18 cellular contexts compared by ENCODE assay signal in the genomic region with DNA sequence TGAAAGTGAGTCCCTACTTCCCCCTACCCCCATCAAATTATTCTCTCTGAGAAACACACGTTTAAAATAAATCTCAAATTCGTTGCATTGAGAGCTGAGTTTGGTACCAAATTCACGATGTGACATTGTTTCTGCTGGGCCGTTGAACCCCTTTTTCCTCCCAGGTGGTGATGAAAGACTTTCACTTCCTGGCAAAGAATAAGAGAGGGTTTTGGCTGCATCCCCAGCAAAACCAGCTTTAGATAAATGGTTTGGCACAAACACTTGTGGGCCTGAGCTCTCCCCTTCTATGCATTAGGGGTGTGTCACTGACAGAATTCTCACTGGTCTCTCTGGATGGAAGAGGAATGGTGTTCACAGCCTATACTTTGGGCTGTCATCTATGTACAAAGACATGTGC. TPM values are rescaled to one million over a fixed set of nuclear protein-coding genes. Genes with fewer than 3 reads are reported as not detected.
DNase-seq lines count a peak whose midpoint lies in the region; ATAC-seq, FAIRE-seq and TF ChIP-seq lines count a peak whose summit lies in the region.
"Had no signal": no experiment of that assay in that cellular context is flagged by ENCODE, and none has a peak within 500 bp of the region (broad histone marks: within the 10 kb centered on the region; RNA-seq: fewer than 3 reads in every experiment).

No MANE protein-coding gene starts in this region.

- H3K27ac Mint-ChIP-seq in activated CD8-positive, alpha-beta T cell treated with anti-CD3 and anti-CD28 coated beads for 36 hours: peak overlapping the region; percentile 2
- H3K27ac Mint-ChIP-seq in activated CD8-positive, alpha-beta T cell treated with anti-CD3 and anti-CD28 coated beads, Interleukin-2, amount 10 ng/mL, durations not matched to agents 7 days and 5 days: no peak overlapping the region
- H3K27ac Mint-ChIP-seq in naive thymus-derived CD8-positive, alpha-beta T cell: peak overlapping the region in 9 of 10 donors; percentile 6 to 78 (median 57)
- H3K27ac Mint-ChIP-seq in T-helper 17 cell: no peak overlapping the region

- H3K4me1 Mint-ChIP-seq in activated CD8-positive, alpha-beta T cell treated with anti-CD3 and anti-CD28 coated beads for 36 hours (ENCODE audit: low read depth): peaks cover 41% of the 10 kb centered on the region
- peaks cover 20% of the 10 kb centered on the region for H3K4me1 Mint-ChIP-seq in activated CD8-positive, alpha-beta T cell treated with anti-CD3 and anti-CD28 coated beads, Interleukin-2, amount 10 ng/mL, durations not matched to agents 7 days and 5 days (ENCODE audit: low read depth)
- peaks cover 32 to 62% (median 55%) of the 10 kb centered on the region in 4 donors for H3K4me1 Mint-ChIP-seq in naive thymus-derived CD8-positive, alpha-beta T cell
- peaks cover 12% of the 10 kb centered on the region for H3K4me1 Mint-ChIP-seq in T-helper 17 cell

- no peak overlapping the region for H3K4me3 ChIP-seq in OCI-LY1 (ENCODE audit: low read depth, low read length, poor library complexity, severe bottlenecking)
- H3K4me3 ChIP-seq: HAP-1 had no signal

- DNase-seq in activated CD8-positive, alpha-beta T cell treated with anti-CD3 and anti-CD28 coated beads for 36 hours: no peak
- no peak for DNase-seq in activated CD8-positive, alpha-beta T cell treated with anti-CD3 and anti-CD28 coated beads, Interleukin-2, amount 10 ng/mL, durations not matched to agents 7 days and 5 days
- DNase-seq in GM12892 (ENCODE audit: insufficient read length) (no peak), GM19239 (ENCODE audit: insufficient read length, low spot score) (no peak), SW 1271 (lab: John Stamatoyannopoulos, UW) (no peak), T-helper 17 cell (no peak)
- DNase-seq in naive thymus-derived CD8-positive, alpha-beta T cell: no peak
- DNase-seq: 8988T, DMS153, NCI-H1436, NCI-H2029 treated with DMSO at 0.1 percent for 48 hours, NCI-H2171 treated with DMSO at 0.1 percent for 48 hours, NCI-H446 treated with DMSO at 0.1 percent for 48 hours had no signal

- no peaks in the 10 kb centered on the region for H3K9me2 ChIP-seq in OCI-LY1 (ENCODE audit: low read depth, low read length)

- FAIRE-seq in GM12892 (lab: Jason Lieb, UNC) (peak; percentile 70), GM19239 (lab: Jason Lieb, UNC) (no peak)

- H3K9me3 ChIP-seq in OCI-LY1 (ENCODE audit: low read length) (no peaks in the 10 kb centered on the region), T-helper 17 cell (ENCODE audit: control insufficient read depth, low read length, poor library complexity, severe bottlenecking) (no peaks in the 10 kb centered on the region)
- H3K9me3 ChIP-seq: HAP-1 had no signal

- H3K9me3 Mint-ChIP-seq in activated CD8-positive, alpha-beta T cell treated with anti-CD3 and anti-CD28 coated beads for 36 hours: no peaks in the 10 kb centered on the region
- no peaks in the 10 kb centered on the region for H3K9me3 Mint-ChIP-seq in activated CD8-positive, alpha-beta T cell treated with anti-CD3 and anti-CD28 coated beads, Interleukin-2, amount 10 ng/mL, durations not matched to agents 7 days and 5 days (ENCODE audit: insufficient read depth)
- H3K9me3 Mint-ChIP-seq in naive thymus-derived CD8-positive, alpha-beta T cell: peaks cover 0 to 12% (median 0%) of the 10 kb centered on the region in 9 donors

- no peak overlapping the region for H3K9ac ChIP-seq in OCI-LY1 (ENCODE audit: low read length)

- intact Hi-C loops in activated CD8-positive, alpha-beta T cell treated with anti-CD3 and anti-CD28 coated beads for 36 hours (cut with micrococcal nuclease): loop anchor here (10.0 kb wide), 1 partner anchor 281 kb away; no protein-coding TSS in a partner anchor

- H3K27me3 ChIP-seq in OCI-LY1 (ENCODE audit: insufficient read depth, low read length): no peaks in the 10 kb centered on the region

- no peaks in the 10 kb centered on the region; the same call in 1 of the 2 replicates for H3F3A ChIP-seq in OCI-LY1 (ENCODE audit: insufficient read depth, low read length)

- H2AFZ ChIP-seq in OCI-LY1 (ENCODE audit: low read length): no peak overlapping the region

- H4K20me1 ChIP-seq in OCI-LY1 (ENCODE audit: insufficient read depth, low read length): no peaks in the 10 kb centered on the region

- no peaks in the 10 kb centered on the region for H3K36me3 ChIP-seq in OCI-LY1 (ENCODE audit: insufficient read depth, low read length)
- H3K36me3 ChIP-seq: HAP-1 had no signal

- TF ChIP-seq POLR2A in GM12892 (IDR thresholded peaks at IDR 0.05; ENCODE audit: low read depth, low read length): no peak

- peaks cover 84% of the 10 kb centered on the region for H3K4me1 ChIP-seq in OCI-LY1 (ENCODE audit: insufficient read depth, low read length, severe bottlenecking)
- H3K4me1 ChIP-seq: HAP-1 had no signal

- H3K27me3 Mint-ChIP-seq in activated CD8-positive, alpha-beta T cell treated with anti-CD3 and anti-CD28 coated beads for 36 hours: peaks cover 5% of the 10 kb centered on the region
- peaks cover 8% of the 10 kb centered on the region for H3K27me3 Mint-ChIP-seq in activated CD8-positive, alpha-beta T cell treated with anti-CD3 and anti-CD28 coated beads, Interleukin-2, amount 10 ng/mL, durations not matched to agents 7 days and 5 days (ENCODE audit: low read depth)
- H3K27me3 Mint-ChIP-seq in naive thymus-derived CD8-positive, alpha-beta T cell: peaks cover 0 to 5% (median 0%) of the 10 kb centered on the region in 5 donors
- peaks cover 66% of the 10 kb centered on the region for H3K27me3 Mint-ChIP-seq in T-helper 17 cell

- TF ChIP-seq CTCF in activated CD8-positive, alpha-beta T cell treated with anti-CD3 and anti-CD28 coated beads for 36 hours (IDR thresholded peaks at IDR 0.05): no peak
- no peak for TF ChIP-seq CTCF in OCI-LY1 (IDR thresholded peaks at IDR 0.05; ENCODE audit: low read length)

- no peak overlapping the region for H3K4me3 Mint-ChIP-seq in activated CD8-positive, alpha-beta T cell treated with anti-CD3 and anti-CD28 coated beads for 36 hours
- no peak overlapping the region for H3K4me3 Mint-ChIP-seq in activated CD8-positive, alpha-beta T cell treated with anti-CD3 and anti-CD28 coated beads, Interleukin-2, amount 10 ng/mL, durations not matched to agents 7 days and 5 days
- H3K4me3 Mint-ChIP-seq in naive thymus-derived CD8-positive, alpha-beta T cell: peak overlapping the region in 6 of 10 donors; percentile 4 to 62 (median 38)
- H3K4me3 Mint-ChIP-seq in T-helper 17 cell: no peak overlapping the region

- H3K36me3 Mint-ChIP-seq in activated CD8-positive, alpha-beta T cell treated with anti-CD3 and anti-CD28 coated beads for 36 hours (ENCODE audit: low read depth): no peaks in the 10 kb centered on the region
- H3K36me3 Mint-ChIP-seq in activated CD8-positive, alpha-beta T cell treated with anti-CD3 and anti-CD28 coated beads, Interleukin-2, amount 10 ng/mL, durations not matched to agents 7 days and 5 days (ENCODE audit: low read depth): no peaks in the 10 kb centered on the region
- H3K36me3 Mint-ChIP-seq in naive thymus-derived CD8-positive, alpha-beta T cell: no peaks in the 10 kb centered on the region
- H3K36me3 Mint-ChIP-seq in T-helper 17 cell (ENCODE audit: low read depth): peaks cover 4% of the 10 kb centered on the region

- ATAC-seq in activated CD8-positive, alpha-beta T cell treated with anti-CD3 and anti-CD28 coated beads for 36 hours: no peak
- ATAC-seq in activated CD8-positive, alpha-beta T cell treated with anti-CD3 and anti-CD28 coated beads, Interleukin-2, amount 10 ng/mL, durations not matched to agents 7 days and 5 days: no peak
- no peak for ATAC-seq in naive thymus-derived CD8-positive, alpha-beta T cell
- no peak for ATAC-seq in T-helper 17 cell

- no peaks in the 10 kb centered on the region for H3K79me2 ChIP-seq in OCI-LY1 (ENCODE audit: insufficient read depth, low read length)

- POLR2A ChIA-PET in activated CD8-positive, alpha-beta T cell treated with anti-CD3 and anti-CD28 coated beads for 36 hours (lab: Charles Lee): interaction anchor here (0.6 to 0.8 kb wide), 2 partner anchors 35 to 66 kb away, joined by 3 read pairs; no protein-coding TSS in a partner anchor
- POLR2A ChIA-PET in activated CD8-positive, alpha-beta T cell treated with anti-CD3 and anti-CD28 coated beads, Interleukin-2, amount 10 ng/mL, durations not matched to agents 7 days and 5 days (lab: Charles Lee): interaction anchor here (1.4 kb wide), 1 partner anchor 166 kb away, joined by 3 read pairs; no protein-coding TSS in a partner anchor
- POLR2A ChIA-PET in naive thymus-derived CD8-positive, alpha-beta T cell (lab: Charles Lee): interaction anchor here (0.7 to 1.4 kb wide), 4 partner anchors 8 to 281 kb away, joined by 3 to 6 read pairs (median 4); no protein-coding TSS in a partner anchor

- H3K27ac ChIP-seq in OCI-LY1 (ENCODE audit: low read depth, low read length, poor library complexity, severe bottlenecking): peak overlapping the region; percentile 90

- no peak overlapping the region for H3K4me2 ChIP-seq in OCI-LY1 (ENCODE audit: low read length)

- CTCF ChIA-PET in activated CD8-positive, alpha-beta T cell treated with anti-CD3 and anti-CD28 coated beads for 36 hours (lab: Charles Lee): interaction anchor here (0.7 to 6.5 kb wide), 6 partner anchors 11 to 602 kb away, joined by 3 to 102 read pairs (median 9); partner anchors contain the start of gene TCTN3
- CTCF ChIA-PET in activated CD8-positive, alpha-beta T cell treated with anti-CD3 and anti-CD28 coated beads, Interleukin-2, amount 10 ng/mL, durations not matched to agents 7 days and 5 days (lab: Charles Lee): interaction anchor here (0.8 to 7.4 kb wide), 6 partner anchors 27 to 388 kb away, joined by 3 to 140 read pairs (median 8); no protein-coding TSS in a partner anchor

RNA-seq across cellular contexts. Expression of gene DNTT, which starts 8.8 kb away (rescaled TPM):
- not detected for total RNA-seq in activated CD8-positive, alpha-beta T cell treated with anti-CD3 and anti-CD28 coated beads for 36 hours
- total RNA-seq in activated CD8-positive, alpha-beta T cell treated with anti-CD3 and anti-CD28 coated beads, Interleukin-2, amount 10 ng/mL, durations not matched to agents 7 days and 5 days: not detected
- not detected for polyA plus RNA-seq in GM12892 (2012; ENCODE audit: missing spikeins)
- not detected for total RNA-seq in naive thymus-derived CD8-positive, alpha-beta T cell
- not detected for polyA plus RNA-seq in naive thymus-derived CD8-positive, alpha-beta T cell
- not detected for total RNA-seq in T-helper 17 cell
- total RNA-seq: HT-29, RPMI7951 had no signal
- polyA plus RNA-seq: BJ had no signal

RNA-seq across cellular contexts. Expression of gene BLNK, which starts 24.1 kb away (rescaled TPM):
- under 1 TPM in 1 of 2 experiments, not detected in 1; 0.16 TPM for total RNA-seq in activated CD8-positive, alpha-beta T cell treated with anti-CD3 and anti-CD28 coated beads for 36 hours
- not detected for total RNA-seq in activated CD8-positive, alpha-beta T cell treated with anti-CD3 and anti-CD28 coated beads, Interleukin-2, amount 10 ng/mL, durations not matched to agents 7 days and 5 days
- 106 TPM for polyA plus RNA-seq in GM12892 (2012; ENCODE audit: missing spikeins)
- total RNA-seq in naive thymus-derived CD8-positive, alpha-beta T cell: 1 to 10 TPM; 5.2 to 5.6 TPM
- polyA plus RNA-seq in naive thymus-derived CD8-positive, alpha-beta T cell: under 1 TPM in 1 of 3 donors, not detected in 2; 0.15 TPM
- total RNA-seq in T-helper 17 cell: 1 to 10 TPM in 1 of 2 donors, not detected in 1; 3.6 TPM
- total RNA-seq: RPMI7951 had no signal
- polyA plus RNA-seq: BJ had no signal

Comparison
In these comparisons a context has a peak if more than half of its experiments do, and no peak if none do; other contexts are left out.
1. H3K27ac Mint-ChIP-seq: peak in activated CD8-positive, alpha-beta T cell treated with anti-CD3 and anti-CD28 coated beads for 36 hours (single experiment) and naive thymus-derived CD8-positive, alpha-beta T cell (9 of 10); none in activated CD8-positive, alpha-beta T cell treated with anti-CD3 and anti-CD28 coated beads, Interleukin-2, amount 10 ng/mL, durations not matched to agents 7 days and 5 days (single experiment) and T-helper 17 cell (single experiment).
2. H3K4me3 Mint-ChIP-seq: peak in naive thymus-derived CD8-positive, alpha-beta T cell (6 of 10); none in activated CD8-positive, alpha-beta T cell treated with anti-CD3 and anti-CD28 coated beads for 36 hours (single experiment), activated CD8-positive, alpha-beta T cell treated with anti-CD3 and anti-CD28 coated beads, Interleukin-2, amount 10 ng/mL, durations not matched to agents 7 days and 5 days (single experiment) and T-helper 17 cell (single experiment).